ENCODE assay signal across 1 cellular context in the genomic region with DNA sequence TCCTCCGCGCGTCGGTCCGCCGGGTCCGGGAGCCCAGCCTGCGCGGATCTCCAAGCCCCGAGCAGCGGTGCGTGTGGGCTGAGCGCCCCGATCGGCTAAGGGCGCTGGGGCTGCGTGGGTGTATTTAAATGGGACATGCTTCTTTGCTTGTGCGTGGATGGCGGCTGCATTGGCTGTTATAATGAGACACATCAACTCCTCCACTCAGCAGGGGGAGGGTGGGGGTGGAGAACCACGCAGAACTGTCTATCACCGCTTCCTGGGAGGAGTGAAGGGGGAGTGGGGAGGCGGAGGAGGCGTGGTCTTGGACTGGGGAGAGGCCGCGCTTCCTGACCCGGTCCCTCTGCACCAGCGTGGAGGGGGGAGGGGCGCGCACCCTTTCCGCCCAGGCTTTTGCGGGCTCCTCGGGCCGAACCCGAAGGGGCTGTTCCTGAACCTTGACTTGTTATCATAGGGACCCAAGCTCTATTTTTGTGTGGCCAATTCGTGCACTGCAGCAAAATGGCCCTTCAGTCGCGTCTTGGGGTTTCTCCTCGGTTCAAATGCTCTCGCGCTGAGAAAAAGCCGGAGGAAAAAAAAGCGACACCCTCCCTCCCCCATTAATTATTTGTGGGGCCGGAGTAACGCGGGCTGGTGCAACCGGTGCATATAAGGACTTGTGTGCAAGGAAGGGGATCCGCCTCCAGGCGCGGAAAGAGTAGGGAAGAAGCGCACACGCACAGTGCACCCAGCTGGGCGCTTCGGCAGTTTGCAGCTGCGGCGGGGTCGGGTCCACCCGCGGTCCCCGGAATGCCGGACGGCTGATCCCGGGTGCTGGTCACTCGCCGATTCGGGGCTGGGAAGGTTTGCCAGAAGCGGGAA.
TF ChIP-seq lines count a peak whose summit lies in the region.

A gene (minus strand): TSS at position 180 of the 861 bp plus-strand sequence. CDS start 342 bp downstream, outside the sequence.

TF ChIP-seq in K562, 482 proteins besides CTCF, POLR2A, EP300 and RAD21 (continued from another document and continues in another):
- TF ChIP-seq CEBPG (CRISPR knock-in tag; IDR thresholded peaks at IDR 0.05) (no peak; the same call in 1 of the 2 replicates), CEBPG (tag; conservative IDR thresholded peaks at IDR 0.05 in 1 of 2, IDR thresholded peaks at IDR 0.05 in 1 of 2) (no peak), KDM2B (CRISPR knock-in tag; IDR thresholded peaks at IDR 0.05) (no peak), FOSL1 (tag; conservative IDR thresholded peaks at IDR 0.05) (no peak; the same call in 1 of the 2 replicates), ZNF224 (CRISPR knock-in tag; IDR thresholded peaks at IDR 0.05) (no peak), SMARCA4 (IDR thresholded peaks at IDR 0.05) (peak; percentile 53; the same call in 1 of the 2 replicates), BRF1 (IDR thresholded peaks at IDR 0.05; ENCODE audit: borderline replicate concordance, extremely low read depth, insufficient read length) (no peak), EGR1 (conservative IDR thresholded peaks at IDR 0.05) (peak; percentile 100), RB1 (IDR thresholded peaks at IDR 0.05; ENCODE audit: low read depth) (no peak), POLR3G (IDR thresholded peaks at IDR 0.05; ENCODE audit: extremely low read depth, insufficient read length, insufficient replicate concordance) (no peak), KLF16 (IDR thresholded peaks at IDR 0.05) (no peak; the same call in 1 of the 2 replicates), NFYB (IDR thresholded peaks at IDR 0.05; ENCODE audit: extremely low read depth, insufficient read length) (no peak), HNRNPUL1 (IDR thresholded peaks at IDR 0.05; ENCODE audit: low read length) (no peak), ZNF76 (CRISPR knock-in tag; IDR thresholded peaks at IDR 0.05; ENCODE audit: borderline replicate concordance) (no peak), PHB2 (IDR thresholded peaks at IDR 0.05; ENCODE audit: low read depth) (no peak), C11orf30 (IDR thresholded peaks at IDR 0.05; ENCODE audit: low read depth) (no peak), SAFB (IDR thresholded peaks at IDR 0.05; ENCODE audit: borderline replicate concordance, low read depth, low read length) (peak; percentile 61; the same call in 1 of the 2 replicates), NEUROD1 (IDR thresholded peaks at IDR 0.05; ENCODE audit: borderline replicate concordance, low read depth, low read length, partially characterized antibody) (peak; percentile 12), ZNF282 (CRISPR knock-in tag; IDR thresholded peaks at IDR 0.05) (no peak), RCOR1 (IDR thresholded peaks at IDR 0.05; ENCODE audit: borderline replicate concordance in 1 of 2, low read depth in 2 of 2, low read length in 2 of 2) (peak in 1 of 2 experiments; percentile 56; a peak in 2 of 4 replicates), CBFA2T2 (conservative IDR thresholded peaks at IDR 0.05) (no peak), HDAC3 (IDR thresholded peaks at IDR 0.05; ENCODE audit: borderline replicate concordance, partially characterized antibody) (peak; percentile 41), ZNF232 (CRISPR knock-in tag; IDR thresholded peaks at IDR 0.05) (no peak), RBM39 (optimal IDR thresholded peaks at IDR 0.05; ENCODE audit: low read depth, low read length) (no peak), GTF2E2 (tag; IDR thresholded peaks at IDR 0.05) (peak; percentile 85; the same call in 1 of the 2 replicates), ZNF717 (CRISPR knock-in tag; IDR thresholded peaks at IDR 0.05) (no peak), HSF4 (CRISPR knock-in tag; IDR thresholded peaks at IDR 0.05; ENCODE audit: borderline replicate concordance) (no peak), NR4A1 (CRISPR knock-in tag; IDR thresholded peaks at IDR 0.05) (no peak), NR4A1 (tag; IDR thresholded peaks at IDR 0.05) (no peak), ZNF146 (CRISPR knock-in tag; IDR thresholded peaks at IDR 0.05; ENCODE audit: unreplicated experiment) (no peak), THRAP3 (IDR thresholded peaks at IDR 0.05; ENCODE audit: borderline replicate concordance) (no peak), U2AF1 (optimal IDR thresholded peaks at IDR 0.05; ENCODE audit: low read depth, low read length) (no peak), MBD2 (IDR thresholded peaks at IDR 0.05; ENCODE audit: borderline replicate concordance, low read depth) (peak; percentile 41; the same call in 1 of the 2 replicates), SMARCE1 (IDR thresholded peaks at IDR 0.05) (peak; percentile 36; the same call in 1 of the 2 replicates), PYGO2 (tag; IDR thresholded peaks at IDR 0.05) (no peak), CBFB (CRISPR knock-in tag; IDR thresholded peaks at IDR 0.05) (no peak), CCAR2 (IDR thresholded peaks at IDR 0.05; ENCODE audit: low read depth, low read length) (no peak), FOXK1 (CRISPR knock-in tag; IDR thresholded peaks at IDR 0.05; ENCODE audit: borderline replicate concordance) (no peak)
- TF ChIP-seq, protein P1, sequence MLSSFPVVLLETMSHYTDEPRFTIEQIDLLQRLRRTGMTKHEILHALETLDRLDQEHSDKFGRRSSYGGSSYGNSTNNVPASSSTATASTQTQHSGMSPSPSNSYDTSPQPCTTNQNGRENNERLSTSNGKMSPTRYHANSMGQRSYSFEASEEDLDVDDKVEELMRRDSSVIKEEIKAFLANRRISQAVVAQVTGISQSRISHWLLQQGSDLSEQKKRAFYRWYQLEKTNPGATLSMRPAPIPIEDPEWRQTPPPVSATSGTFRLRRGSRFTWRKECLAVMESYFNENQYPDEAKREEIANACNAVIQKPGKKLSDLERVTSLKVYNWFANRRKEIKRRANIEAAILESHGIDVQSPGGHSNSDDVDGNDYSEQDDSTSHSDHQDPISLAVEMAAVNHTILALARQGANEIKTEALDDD (IDR thresholded peaks at IDR 0.05): no peak
- TF ChIP-seq, protein P2, sequence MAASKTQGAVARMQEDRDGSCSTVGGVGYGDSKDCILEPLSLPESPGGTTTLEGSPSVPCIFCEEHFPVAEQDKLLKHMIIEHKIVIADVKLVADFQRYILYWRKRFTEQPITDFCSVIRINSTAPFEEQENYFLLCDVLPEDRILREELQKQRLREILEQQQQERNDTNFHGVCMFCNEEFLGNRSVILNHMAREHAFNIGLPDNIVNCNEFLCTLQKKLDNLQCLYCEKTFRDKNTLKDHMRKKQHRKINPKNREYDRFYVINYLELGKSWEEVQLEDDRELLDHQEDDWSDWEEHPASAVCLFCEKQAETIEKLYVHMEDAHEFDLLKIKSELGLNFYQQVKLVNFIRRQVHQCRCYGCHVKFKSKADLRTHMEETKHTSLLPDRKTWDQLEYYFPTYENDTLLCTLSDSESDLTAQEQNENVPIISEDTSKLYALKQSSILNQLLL (CRISPR knock-in tag; IDR thresholded peaks at IDR 0.05; ENCODE audit: borderline replicate concordance): no peak
- TF ChIP-seq, protein P3, sequence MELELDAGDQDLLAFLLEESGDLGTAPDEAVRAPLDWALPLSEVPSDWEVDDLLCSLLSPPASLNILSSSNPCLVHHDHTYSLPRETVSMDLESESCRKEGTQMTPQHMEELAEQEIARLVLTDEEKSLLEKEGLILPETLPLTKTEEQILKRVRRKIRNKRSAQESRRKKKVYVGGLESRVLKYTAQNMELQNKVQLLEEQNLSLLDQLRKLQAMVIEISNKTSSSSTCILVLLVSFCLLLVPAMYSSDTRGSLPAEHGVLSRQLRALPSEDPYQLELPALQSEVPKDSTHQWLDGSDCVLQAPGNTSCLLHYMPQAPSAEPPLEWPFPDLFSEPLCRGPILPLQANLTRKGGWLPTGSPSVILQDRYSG (tag; conservative IDR thresholded peaks at IDR 0.05; ENCODE audit: low read depth): no peak
- TF ChIP-seq, protein P4, sequence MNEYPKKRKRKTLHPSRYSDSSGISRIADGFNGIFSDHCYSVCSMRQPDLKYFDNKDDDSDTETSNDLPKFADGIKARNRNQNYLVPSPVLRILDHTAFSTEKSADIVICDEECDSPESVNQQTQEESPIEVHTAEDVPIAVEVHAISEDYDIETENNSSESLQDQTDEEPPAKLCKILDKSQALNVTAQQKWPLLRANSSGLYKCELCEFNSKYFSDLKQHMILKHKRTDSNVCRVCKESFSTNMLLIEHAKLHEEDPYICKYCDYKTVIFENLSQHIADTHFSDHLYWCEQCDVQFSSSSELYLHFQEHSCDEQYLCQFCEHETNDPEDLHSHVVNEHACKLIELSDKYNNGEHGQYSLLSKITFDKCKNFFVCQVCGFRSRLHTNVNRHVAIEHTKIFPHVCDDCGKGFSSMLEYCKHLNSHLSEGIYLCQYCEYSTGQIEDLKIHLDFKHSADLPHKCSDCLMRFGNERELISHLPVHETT (CRISPR knock-in tag; conservative IDR thresholded peaks at IDR 0.05 in 1 of 2, IDR thresholded peaks at IDR 0.05 in 1 of 2): peak in 1 of 2 experiments; percentile 60; a peak in 2 of 4 replicates
- TF ChIP-seq, protein P5, sequence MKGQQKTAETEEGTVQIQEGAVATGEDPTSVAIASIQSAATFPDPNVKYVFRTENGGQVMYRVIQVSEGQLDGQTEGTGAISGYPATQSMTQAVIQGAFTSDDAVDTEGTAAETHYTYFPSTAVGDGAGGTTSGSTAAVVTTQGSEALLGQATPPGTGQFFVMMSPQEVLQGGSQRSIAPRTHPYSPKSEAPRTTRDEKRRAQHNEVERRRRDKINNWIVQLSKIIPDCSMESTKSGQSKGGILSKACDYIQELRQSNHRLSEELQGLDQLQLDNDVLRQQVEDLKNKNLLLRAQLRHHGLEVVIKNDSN (CRISPR knock-in tag; IDR thresholded peaks at IDR 0.05): no peak
- TF ChIP-seq, protein P6, sequence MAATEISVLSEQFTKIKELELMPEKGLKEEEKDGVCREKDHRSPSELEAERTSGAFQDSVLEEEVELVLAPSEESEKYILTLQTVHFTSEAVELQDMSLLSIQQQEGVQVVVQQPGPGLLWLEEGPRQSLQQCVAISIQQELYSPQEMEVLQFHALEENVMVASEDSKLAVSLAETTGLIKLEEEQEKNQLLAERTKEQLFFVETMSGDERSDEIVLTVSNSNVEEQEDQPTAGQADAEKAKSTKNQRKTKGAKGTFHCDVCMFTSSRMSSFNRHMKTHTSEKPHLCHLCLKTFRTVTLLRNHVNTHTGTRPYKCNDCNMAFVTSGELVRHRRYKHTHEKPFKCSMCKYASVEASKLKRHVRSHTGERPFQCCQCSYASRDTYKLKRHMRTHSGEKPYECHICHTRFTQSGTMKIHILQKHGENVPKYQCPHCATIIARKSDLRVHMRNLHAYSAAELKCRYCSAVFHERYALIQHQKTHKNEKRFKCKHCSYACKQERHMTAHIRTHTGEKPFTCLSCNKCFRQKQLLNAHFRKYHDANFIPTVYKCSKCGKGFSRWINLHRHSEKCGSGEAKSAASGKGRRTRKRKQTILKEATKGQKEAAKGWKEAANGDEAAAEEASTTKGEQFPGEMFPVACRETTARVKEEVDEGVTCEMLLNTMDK (IDR thresholded peaks at IDR 0.05; ENCODE audit: borderline replicate concordance, insufficient read depth, low read depth, low read length, poor library complexity, severe bottlenecking): no peak
- TF ChIP-seq, protein P7, sequence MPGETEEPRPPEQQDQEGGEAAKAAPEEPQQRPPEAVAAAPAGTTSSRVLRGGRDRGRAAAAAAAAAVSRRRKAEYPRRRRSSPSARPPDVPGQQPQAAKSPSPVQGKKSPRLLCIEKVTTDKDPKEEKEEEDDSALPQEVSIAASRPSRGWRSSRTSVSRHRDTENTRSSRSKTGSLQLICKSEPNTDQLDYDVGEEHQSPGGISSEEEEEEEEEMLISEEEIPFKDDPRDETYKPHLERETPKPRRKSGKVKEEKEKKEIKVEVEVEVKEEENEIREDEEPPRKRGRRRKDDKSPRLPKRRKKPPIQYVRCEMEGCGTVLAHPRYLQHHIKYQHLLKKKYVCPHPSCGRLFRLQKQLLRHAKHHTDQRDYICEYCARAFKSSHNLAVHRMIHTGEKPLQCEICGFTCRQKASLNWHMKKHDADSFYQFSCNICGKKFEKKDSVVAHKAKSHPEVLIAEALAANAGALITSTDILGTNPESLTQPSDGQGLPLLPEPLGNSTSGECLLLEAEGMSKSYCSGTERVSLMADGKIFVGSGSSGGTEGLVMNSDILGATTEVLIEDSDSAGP (CRISPR knock-in tag; IDR thresholded peaks at IDR 0.05): no peak
- TF ChIP-seq, protein P8, sequence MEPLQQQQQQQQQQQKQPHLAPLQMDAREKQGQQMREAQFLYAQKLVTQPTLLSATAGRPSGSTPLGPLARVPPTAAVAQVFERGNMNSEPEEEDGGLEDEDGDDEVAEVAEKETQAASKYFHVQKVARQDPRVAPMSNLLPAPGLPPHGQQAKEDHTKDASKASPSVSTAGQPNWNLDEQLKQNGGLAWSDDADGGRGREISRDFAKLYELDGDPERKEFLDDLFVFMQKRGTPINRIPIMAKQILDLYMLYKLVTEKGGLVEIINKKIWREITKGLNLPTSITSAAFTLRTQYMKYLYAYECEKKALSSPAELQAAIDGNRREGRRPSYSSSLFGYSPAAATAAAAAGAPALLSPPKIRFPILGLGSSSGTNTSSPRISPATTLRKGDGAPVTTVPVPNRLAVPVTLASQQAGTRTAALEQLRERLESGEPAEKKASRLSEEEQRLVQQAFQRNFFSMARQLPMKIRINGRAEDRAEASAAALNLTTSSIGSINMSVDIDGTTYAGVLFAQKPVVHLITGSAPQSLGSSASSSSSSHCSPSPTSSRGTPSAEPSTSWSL (CRISPR knock-in tag; IDR thresholded peaks at IDR 0.05; ENCODE audit: borderline replicate concordance): no peak
- TF ChIP-seq, protein P9, sequence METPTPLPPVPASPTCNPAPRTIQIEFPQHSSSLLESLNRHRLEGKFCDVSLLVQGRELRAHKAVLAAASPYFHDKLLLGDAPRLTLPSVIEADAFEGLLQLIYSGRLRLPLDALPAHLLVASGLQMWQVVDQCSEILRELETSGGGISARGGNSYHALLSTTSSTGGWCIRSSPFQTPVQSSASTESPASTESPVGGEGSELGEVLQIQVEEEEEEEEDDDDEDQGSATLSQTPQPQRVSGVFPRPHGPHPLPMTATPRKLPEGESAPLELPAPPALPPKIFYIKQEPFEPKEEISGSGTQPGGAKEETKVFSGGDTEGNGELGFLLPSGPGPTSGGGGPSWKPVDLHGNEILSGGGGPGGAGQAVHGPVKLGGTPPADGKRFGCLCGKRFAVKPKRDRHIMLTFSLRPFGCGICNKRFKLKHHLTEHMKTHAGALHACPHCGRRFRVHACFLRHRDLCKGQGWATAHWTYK (CRISPR knock-in tag; IDR thresholded peaks at IDR 0.05): no peak
- TF ChIP-seq, protein P10, sequence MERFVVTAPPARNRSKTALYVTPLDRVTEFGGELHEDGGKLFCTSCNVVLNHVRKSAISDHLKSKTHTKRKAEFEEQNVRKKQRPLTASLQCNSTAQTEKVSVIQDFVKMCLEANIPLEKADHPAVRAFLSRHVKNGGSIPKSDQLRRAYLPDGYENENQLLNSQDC (CRISPR knock-in tag; IDR thresholded peaks at IDR 0.05): no peak
- TF ChIP-seq, protein P11, sequence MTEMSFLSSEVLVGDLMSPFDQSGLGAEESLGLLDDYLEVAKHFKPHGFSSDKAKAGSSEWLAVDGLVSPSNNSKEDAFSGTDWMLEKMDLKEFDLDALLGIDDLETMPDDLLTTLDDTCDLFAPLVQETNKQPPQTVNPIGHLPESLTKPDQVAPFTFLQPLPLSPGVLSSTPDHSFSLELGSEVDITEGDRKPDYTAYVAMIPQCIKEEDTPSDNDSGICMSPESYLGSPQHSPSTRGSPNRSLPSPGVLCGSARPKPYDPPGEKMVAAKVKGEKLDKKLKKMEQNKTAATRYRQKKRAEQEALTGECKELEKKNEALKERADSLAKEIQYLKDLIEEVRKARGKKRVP (CRISPR knock-in tag; IDR thresholded peaks at IDR 0.05): peak; percentile 50; the same call in 1 of the 2 replicates
